1 cellular context compared by ENCODE assay signal in genomic region chr18:79507076-79507545, GRCh38.
TF ChIP-seq lines count a peak whose summit lies in the region.

No MANE protein-coding gene starts in this region.

TF ChIP-seq in K562, 482 proteins besides CTCF, POLR2A, EP300 and RAD21 (continued from another document and continues in another):
- TF ChIP-seq, protein P1, sequence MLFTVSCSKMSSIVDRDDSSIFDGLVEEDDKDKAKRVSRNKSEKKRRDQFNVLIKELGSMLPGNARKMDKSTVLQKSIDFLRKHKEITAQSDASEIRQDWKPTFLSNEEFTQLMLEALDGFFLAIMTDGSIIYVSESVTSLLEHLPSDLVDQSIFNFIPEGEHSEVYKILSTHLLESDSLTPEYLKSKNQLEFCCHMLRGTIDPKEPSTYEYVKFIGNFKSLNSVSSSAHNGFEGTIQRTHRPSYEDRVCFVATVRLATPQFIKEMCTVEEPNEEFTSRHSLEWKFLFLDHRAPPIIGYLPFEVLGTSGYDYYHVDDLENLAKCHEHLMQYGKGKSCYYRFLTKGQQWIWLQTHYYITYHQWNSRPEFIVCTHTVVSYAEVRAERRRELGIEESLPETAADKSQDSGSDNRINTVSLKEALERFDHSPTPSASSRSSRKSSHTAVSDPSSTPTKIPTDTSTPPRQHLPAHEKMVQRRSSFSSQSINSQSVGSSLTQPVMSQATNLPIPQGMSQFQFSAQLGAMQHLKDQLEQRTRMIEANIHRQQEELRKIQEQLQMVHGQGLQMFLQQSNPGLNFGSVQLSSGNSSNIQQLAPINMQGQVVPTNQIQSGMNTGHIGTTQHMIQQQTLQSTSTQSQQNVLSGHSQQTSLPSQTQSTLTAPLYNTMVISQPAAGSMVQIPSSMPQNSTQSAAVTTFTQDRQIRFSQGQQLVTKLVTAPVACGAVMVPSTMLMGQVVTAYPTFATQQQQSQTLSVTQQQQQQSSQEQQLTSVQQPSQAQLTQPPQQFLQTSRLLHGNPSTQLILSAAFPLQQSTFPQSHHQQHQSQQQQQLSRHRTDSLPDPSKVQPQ (CRISPR knock-in tag; IDR thresholded peaks at IDR 0.05; ENCODE audit: borderline replicate concordance), result no peak
- TF ChIP-seq BRD4 (IDR thresholded peaks at IDR 0.05) (peak; percentile 42; the same call in 1 of the 2 replicates), ZNF586 (CRISPR knock-in tag; conservative IDR thresholded peaks at IDR 0.05) (no peak), RREB1 (CRISPR knock-in tag; IDR thresholded peaks at IDR 0.05) (no peak), FOXK1 (CRISPR knock-in tag; IDR thresholded peaks at IDR 0.05; ENCODE audit: borderline replicate concordance) (no peak), MLLT1 (IDR thresholded peaks at IDR 0.05) (peak in 1 of 2 experiments; percentile 59; a peak in 1 of 4 replicates), ZC3H4 (CRISPR knock-in tag; IDR thresholded peaks at IDR 0.05; ENCODE audit: borderline replicate concordance) (no peak), TRIM24 (IDR thresholded peaks at IDR 0.05) (peak; percentile 52 to 66; a peak in 3 of 4 replicates), ZNF668 (CRISPR knock-in tag; IDR thresholded peaks at IDR 0.05) (no peak), MTF1 (CRISPR knock-in tag; IDR thresholded peaks at IDR 0.05; ENCODE audit: borderline replicate concordance) (no peak), ZNF124 (CRISPR knock-in tag; IDR thresholded peaks at IDR 0.05) (no peak), SNRNP70 (optimal IDR thresholded peaks at IDR 0.05; ENCODE audit: low read depth, low read length) (no peak), ZNF3 (CRISPR knock-in tag; IDR thresholded peaks at IDR 0.05) (no peak), DDX20 (tag; IDR thresholded peaks at IDR 0.05; ENCODE audit: low read depth) (no peak), THRAP3 (IDR thresholded peaks at IDR 0.05; ENCODE audit: borderline replicate concordance) (no peak), L3MBTL2 (IDR thresholded peaks at IDR 0.05) (peak; percentile 21; the same call in 1 of the 2 replicates), HINFP (tag; conservative IDR thresholded peaks at IDR 0.05; ENCODE audit: low read depth) (no peak), RUNX1 (IDR thresholded peaks at IDR 0.05; ENCODE audit: low read depth) (no peak), ZFP1 (CRISPR knock-in tag; IDR thresholded peaks at IDR 0.05) (no peak), HBP1 (CRISPR knock-in tag; IDR thresholded peaks at IDR 0.05) (no peak), BCOR (IDR thresholded peaks at IDR 0.05) (peak; percentile 84), SIN3A (IDR thresholded peaks at IDR 0.05; ENCODE audit: borderline replicate concordance in 2 of 2, control insufficient read depth in 1 of 2, low read depth in 2 of 2, low read length in 2 of 2) (no peak), YY1 (IDR thresholded peaks at IDR 0.05; ENCODE audit: borderline replicate concordance in 1 of 3, control insufficient read depth in 1 of 3, extremely low read depth in 1 of 3, insufficient read depth in 3 of 3, insufficient read length in 1 of 3, insufficient replicate concordance in 2 of 3, low read depth in 1 of 3, low read length in 2 of 3) (no peak), TEAD1 (CRISPR knock-in tag; IDR thresholded peaks at IDR 0.05) (0 out of 4 replicates have a peak, but pooled peaks of 1 of the 2 experiments have one; percentile 9), HLTF (IDR thresholded peaks at IDR 0.05) (no peak), ZNF165 (CRISPR knock-in tag; IDR thresholded peaks at IDR 0.05; ENCODE audit: borderline replicate concordance) (no peak), CSDE1 (IDR thresholded peaks at IDR 0.05) (no peak), BRCA1 (IDR thresholded peaks at IDR 0.05) (no peak), BRCA1 (CRISPR knock-in tag; IDR thresholded peaks at IDR 0.05) (no peak), ZNF232 (CRISPR knock-in tag; IDR thresholded peaks at IDR 0.05) (no peak), XRCC5 (IDR thresholded peaks at IDR 0.05; ENCODE audit: low read depth, low read length) (no peak), E2F1 (CRISPR knock-in tag; IDR thresholded peaks at IDR 0.05) (no peak), ZNF76 (CRISPR knock-in tag; IDR thresholded peaks at IDR 0.05; ENCODE audit: borderline replicate concordance) (no peak)
- TF ChIP-seq, protein P2, sequence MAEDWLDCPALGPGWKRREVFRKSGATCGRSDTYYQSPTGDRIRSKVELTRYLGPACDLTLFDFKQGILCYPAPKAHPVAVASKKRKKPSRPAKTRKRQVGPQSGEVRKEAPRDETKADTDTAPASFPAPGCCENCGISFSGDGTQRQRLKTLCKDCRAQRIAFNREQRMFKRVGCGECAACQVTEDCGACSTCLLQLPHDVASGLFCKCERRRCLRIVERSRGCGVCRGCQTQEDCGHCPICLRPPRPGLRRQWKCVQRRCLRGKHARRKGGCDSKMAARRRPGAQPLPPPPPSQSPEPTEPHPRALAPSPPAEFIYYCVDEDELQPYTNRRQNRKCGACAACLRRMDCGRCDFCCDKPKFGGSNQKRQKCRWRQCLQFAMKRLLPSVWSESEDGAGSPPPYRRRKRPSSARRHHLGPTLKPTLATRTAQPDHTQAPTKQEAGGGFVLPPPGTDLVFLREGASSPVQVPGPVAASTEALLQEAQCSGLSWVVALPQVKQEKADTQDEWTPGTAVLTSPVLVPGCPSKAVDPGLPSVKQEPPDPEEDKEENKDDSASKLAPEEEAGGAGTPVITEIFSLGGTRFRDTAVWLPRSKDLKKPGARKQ (CRISPR knock-in tag; IDR thresholded peaks at IDR 0.05), result no peak
- TF ChIP-seq, protein P3, sequence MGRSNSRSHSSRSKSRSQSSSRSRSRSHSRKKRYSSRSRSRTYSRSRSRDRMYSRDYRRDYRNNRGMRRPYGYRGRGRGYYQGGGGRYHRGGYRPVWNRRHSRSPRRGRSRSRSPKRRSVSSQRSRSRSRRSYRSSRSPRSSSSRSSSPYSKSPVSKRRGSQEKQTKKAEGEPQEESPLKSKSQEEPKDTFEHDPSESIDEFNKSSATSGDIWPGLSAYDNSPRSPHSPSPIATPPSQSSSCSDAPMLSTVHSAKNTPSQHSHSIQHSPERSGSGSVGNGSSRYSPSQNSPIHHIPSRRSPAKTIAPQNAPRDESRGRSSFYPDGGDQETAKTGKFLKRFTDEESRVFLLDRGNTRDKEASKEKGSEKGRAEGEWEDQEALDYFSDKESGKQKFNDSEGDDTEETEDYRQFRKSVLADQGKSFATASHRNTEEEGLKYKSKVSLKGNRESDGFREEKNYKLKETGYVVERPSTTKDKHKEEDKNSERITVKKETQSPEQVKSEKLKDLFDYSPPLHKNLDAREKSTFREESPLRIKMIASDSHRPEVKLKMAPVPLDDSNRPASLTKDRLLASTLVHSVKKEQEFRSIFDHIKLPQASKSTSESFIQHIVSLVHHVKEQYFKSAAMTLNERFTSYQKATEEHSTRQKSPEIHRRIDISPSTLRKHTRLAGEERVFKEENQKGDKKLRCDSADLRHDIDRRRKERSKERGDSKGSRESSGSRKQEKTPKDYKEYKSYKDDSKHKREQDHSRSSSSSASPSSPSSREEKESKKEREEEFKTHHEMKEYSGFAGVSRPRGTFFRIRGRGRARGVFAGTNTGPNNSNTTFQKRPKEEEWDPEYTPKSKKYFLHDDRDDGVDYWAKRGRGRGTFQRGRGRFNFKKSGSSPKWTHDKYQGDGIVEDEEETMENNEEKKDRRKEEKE (IDR thresholded peaks at IDR 0.05; ENCODE audit: borderline replicate concordance in 1 of 2, control insufficient read depth in 1 of 2, low read depth in 2 of 2, low read length in 1 of 2), result no peak
- TF ChIP-seq, protein P4, sequence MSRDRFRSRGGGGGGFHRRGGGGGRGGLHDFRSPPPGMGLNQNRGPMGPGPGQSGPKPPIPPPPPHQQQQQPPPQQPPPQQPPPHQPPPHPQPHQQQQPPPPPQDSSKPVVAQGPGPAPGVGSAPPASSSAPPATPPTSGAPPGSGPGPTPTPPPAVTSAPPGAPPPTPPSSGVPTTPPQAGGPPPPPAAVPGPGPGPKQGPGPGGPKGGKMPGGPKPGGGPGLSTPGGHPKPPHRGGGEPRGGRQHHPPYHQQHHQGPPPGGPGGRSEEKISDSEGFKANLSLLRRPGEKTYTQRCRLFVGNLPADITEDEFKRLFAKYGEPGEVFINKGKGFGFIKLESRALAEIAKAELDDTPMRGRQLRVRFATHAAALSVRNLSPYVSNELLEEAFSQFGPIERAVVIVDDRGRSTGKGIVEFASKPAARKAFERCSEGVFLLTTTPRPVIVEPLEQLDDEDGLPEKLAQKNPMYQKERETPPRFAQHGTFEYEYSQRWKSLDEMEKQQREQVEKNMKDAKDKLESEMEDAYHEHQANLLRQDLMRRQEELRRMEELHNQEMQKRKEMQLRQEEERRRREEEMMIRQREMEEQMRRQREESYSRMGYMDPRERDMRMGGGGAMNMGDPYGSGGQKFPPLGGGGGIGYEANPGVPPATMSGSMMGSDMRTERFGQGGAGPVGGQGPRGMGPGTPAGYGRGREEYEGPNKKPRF (IDR thresholded peaks at IDR 0.05; ENCODE audit: low read depth, low read length), result no peak
